24 cellular contexts compared by ENCODE assay signal in genomic region chr7:127859330-127859729, GRCh38.
A peak's percentile ranks its signal among the peaks of the same experiment; 100 is the strongest.
DNase-seq lines count a peak whose midpoint lies in the region; ATAC-seq and TF ChIP-seq lines count a peak whose summit lies in the region.
"Had no signal": no experiment of that assay in that cellular context is flagged by ENCODE, and none has a peak within 500 bp of the region (broad histone marks: within the 10 kb centered on the region; RNA-seq: fewer than 3 reads in every experiment).

No MANE protein-coding gene starts in this region.

- no peaks in the 10 kb centered on the region for H3K79me1 ChIP-seq in trophoblast cell (ENCODE audit: low read length)

- DNase-seq in activated naive CD4-positive, alpha-beta T cell (lab: John Stamatoyannopoulos, UW) = no peak
- DNase-seq in CD4-positive, alpha-beta T cell = no peak
- DNase-seq in myocyte (ENCODE audit: low read depth) = peak; percentile 49
- no peak for DNase-seq in trophoblast cell
- no peak for DNase-seq in sigmoid colon
- DNase-seq: ACHN; C1 segment of cervical spinal cord; Calu3; CD8-positive, alpha-beta memory T cell; DMS153; IMR-90; NCI-H1694; NCI-H2081; NCI-H2171 treated with DMSO at 0.1 percent for 48 hours; NCI-H524 treated with DMSO at 0.1 percent for 48 hours; NCI-H82; Peyer's patch had no signal

- TF ChIP-seq POLR2A in sigmoid colon (IDR thresholded peaks at IDR 0.05) = no peak

- WGBS in trophoblast cell (ENCODE audit: extremely low coverage, insufficient coverage, insufficient read length) = no CpG with 5 or more reads among the region's 1 CpG
- WGBS in sigmoid colon, 2 donors = 0 to 31% methylated on average over 1 of the region's 1 CpG

- no peaks in the 10 kb centered on the region for H3K9me3 Mint-ChIP-seq in activated naive CD4-positive, alpha-beta T cell treated with anti-CD3 and anti-CD28 coated beads, Interleukin-2, amount 50 U/mL, for 24 hours
- no peaks in the 10 kb centered on the region for H3K9me3 Mint-ChIP-seq in CD4-positive, alpha-beta T cell
- H3K9me3 Mint-ChIP-seq in activated T-helper 17 cell treated with anti-CD3 and anti-CD28 coated beads, Interleukin-2, amount 50 U/mL, for 72 hours = no peaks in the 10 kb centered on the region
- H3K9me3 Mint-ChIP-seq: CD8-positive, alpha-beta memory T cell; GM23338 had no signal

- no peak for TF ChIP-seq EP300 in sigmoid colon (IDR thresholded peaks at IDR 0.05)

- no peak overlapping the region for H2BK5ac ChIP-seq in trophoblast cell (ENCODE audit: low read depth, low read length, poor library complexity)

- TF ChIP-seq CTCF in CD4-positive, alpha-beta T cell (IDR thresholded peaks at IDR 0.05) = no peak
- TF ChIP-seq CTCF in sigmoid colon (IDR thresholded peaks at IDR 0.05) = no peak

- H4K12ac ChIP-seq in trophoblast cell (ENCODE audit: low read depth, low read length) = no peak overlapping the region

- H4K91ac ChIP-seq in trophoblast cell (ENCODE audit: low read depth, low read length) = no peak overlapping the region

- H3K36me3 ChIP-seq in trophoblast cell (ENCODE audit: control insufficient read depth in 1 of 2, insufficient read depth in 2 of 2, low read length in 2 of 2) (peaks cover 0 to 7% of the 10 kb centered on the region in 2 experiments), sigmoid colon (no peaks in the 10 kb centered on the region)
- H3K36me3 ChIP-seq: Peyer's patch had no signal

- H3K23ac ChIP-seq in trophoblast cell (ENCODE audit: low read length) = no peak overlapping the region

- H3K18ac ChIP-seq in trophoblast cell (ENCODE audit: low read length) = no peak overlapping the region

- H3K9me3 ChIP-seq in CD4-positive, alpha-beta T cell (ENCODE audit: control insufficient read depth, low read length) = no peaks in the 10 kb centered on the region
- H3K9me3 ChIP-seq in trophoblast cell (ENCODE audit: insufficient read depth, low read depth, low read length) (peaks cover 3% of the 10 kb centered on the region), sigmoid colon (no peaks in the 10 kb centered on the region)
- H3K9me3 ChIP-seq: HAP-1, Peyer's patch, SJSA1 had no signal

- no peak overlapping the region for H3K4me3 Mint-ChIP-seq in activated naive CD4-positive, alpha-beta T cell treated with anti-CD3 and anti-CD28 coated beads, Interleukin-2, amount 50 U/mL, for 24 hours
- H3K4me3 Mint-ChIP-seq in CD4-positive, alpha-beta T cell = peak overlapping the region; percentile 4
- peak overlapping the region; percentile 44 for H3K4me3 Mint-ChIP-seq in activated T-helper 17 cell treated with anti-CD3 and anti-CD28 coated beads, Interleukin-2, amount 50 U/mL, for 72 hours
- H3K4me3 Mint-ChIP-seq: GM23338 had no signal

- H2BK12ac ChIP-seq in trophoblast cell (ENCODE audit: low read length) = no peak overlapping the region

- H3K4me1 Mint-ChIP-seq in activated naive CD4-positive, alpha-beta T cell treated with anti-CD3 and anti-CD28 coated beads, Interleukin-2, amount 50 U/mL, for 24 hours = peaks cover 48% of the 10 kb centered on the region
- peaks cover 47% of the 10 kb centered on the region for H3K4me1 Mint-ChIP-seq in CD4-positive, alpha-beta T cell (ENCODE audit: low read depth)
- H3K4me1 Mint-ChIP-seq in activated T-helper 17 cell treated with anti-CD3 and anti-CD28 coated beads, Interleukin-2, amount 50 U/mL, for 72 hours = peaks cover 40% of the 10 kb centered on the region

- POLR2A ChIA-PET in CD4-positive, alpha-beta T cell (lab: Charles Lee) = no interaction called here

- intact Hi-C loops in CD4-positive, alpha-beta T cell (cut with DNase I, micrococcal nuclease) = loop anchor here in 1 of 2 experiments (5.0 kb wide), 1 partner anchor 272 kb away; the partner anchor contains the start of genes ARF5 and GCC1
- intact Hi-C loops in sigmoid colon (cut with DNase I) = no loop called here

- no peak for ATAC-seq in CD4-positive, alpha-beta T cell (ENCODE audit: poor library complexity)
- no peak for ATAC-seq in activated T-helper 17 cell treated with anti-CD3 and anti-CD28 coated beads, Interleukin-2, amount 50 U/mL, for 72 hours (replicated peaks)
- ATAC-seq in HG03097 (IDR thresholded peaks at IDR 0.05; ENCODE audit: low FRiP score, unreplicated experiment) = no peak
- ATAC-seq: GM23338 had no signal

- H3K27me3 ChIP-seq in CD4-positive, alpha-beta T cell (ENCODE audit: control insufficient read depth, insufficient read depth, low read length) = no peaks in the 10 kb centered on the region
- H3K27me3 ChIP-seq in trophoblast cell (ENCODE audit: insufficient read depth, low read length) (no peaks in the 10 kb centered on the region), sigmoid colon (no peaks in the 10 kb centered on the region)
- H3K27me3 ChIP-seq: Peyer's patch, SJSA1 had no signal

- H3K27ac ChIP-seq in CD4-positive, alpha-beta T cell (ENCODE audit: low read depth, low read length) = no peak overlapping the region
- no peak overlapping the region for H3K27ac ChIP-seq in trophoblast cell (ENCODE audit: low read depth, low read length)
- peak overlapping the region in 2 of 4 donors; percentile 49 to 57 for H3K27ac ChIP-seq in sigmoid colon
- H3K27ac ChIP-seq: 22Rv1, Peyer's patch, SJSA1 had no signal

- H3K79me2 ChIP-seq in trophoblast cell (ENCODE audit: control insufficient read depth, insufficient read depth, low read length, poor library complexity) = no peaks in the 10 kb centered on the region

- H2AFZ ChIP-seq in trophoblast cell (ENCODE audit: insufficient read depth, low read length, poor library complexity) = no peak overlapping the region
- H2AFZ ChIP-seq: GM23338 had no signal

- H3K4me1 ChIP-seq in trophoblast cell (ENCODE audit: control insufficient read depth in 1 of 2, insufficient read depth in 2 of 2, low read length in 2 of 2) (no peaks in the 10 kb centered on the region), sigmoid colon (peaks cover 0 to 23% (median 14%) of the 10 kb centered on the region in 4 donors)
- H3K4me1 ChIP-seq: Peyer's patch had no signal

- H3K27ac Mint-ChIP-seq in activated naive CD4-positive, alpha-beta T cell treated with anti-CD3 and anti-CD28 coated beads, Interleukin-2, amount 50 U/mL, for 24 hours = peak overlapping the region; percentile 17
- no peak overlapping the region for H3K27ac Mint-ChIP-seq in CD4-positive, alpha-beta T cell
- H3K27ac Mint-ChIP-seq in activated T-helper 17 cell treated with anti-CD3 and anti-CD28 coated beads, Interleukin-2, amount 50 U/mL, for 72 hours = peak overlapping the region; percentile 12
- H3K27ac Mint-ChIP-seq: GM23338 had no signal

- H3K27me3 Mint-ChIP-seq in activated naive CD4-positive, alpha-beta T cell treated with anti-CD3 and anti-CD28 coated beads, Interleukin-2, amount 50 U/mL, for 24 hours = peaks cover 1% of the 10 kb centered on the region
- peaks cover 40% of the 10 kb centered on the region for H3K27me3 Mint-ChIP-seq in CD4-positive, alpha-beta T cell
- no peaks in the 10 kb centered on the region for H3K27me3 Mint-ChIP-seq in activated T-helper 17 cell treated with anti-CD3 and anti-CD28 coated beads, Interleukin-2, amount 50 U/mL, for 72 hours

- H2BK120ac ChIP-seq in trophoblast cell (ENCODE audit: insufficient read depth, low read length, poor library complexity) = no peak overlapping the region

- H3K4me2 ChIP-seq in trophoblast cell (ENCODE audit: low read length) = no peak overlapping the region
- H3K4me2 ChIP-seq: GM23338 had no signal

- H3K36me3 Mint-ChIP-seq in activated naive CD4-positive, alpha-beta T cell treated with anti-CD3 and anti-CD28 coated beads, Interleukin-2, amount 50 U/mL, for 24 hours = peaks cover 13% of the 10 kb centered on the region
- H3K36me3 Mint-ChIP-seq in CD4-positive, alpha-beta T cell (ENCODE audit: low read depth) = peaks cover 6% of the 10 kb centered on the region
- H3K36me3 Mint-ChIP-seq in activated T-helper 17 cell treated with anti-CD3 and anti-CD28 coated beads, Interleukin-2, amount 50 U/mL, for 72 hours (ENCODE audit: low read depth) = peaks cover 40% of the 10 kb centered on the region

- H3K4ac ChIP-seq in trophoblast cell (ENCODE audit: low read depth, low read length) = no peak overlapping the region

- no peak overlapping the region for H3K9ac ChIP-seq in trophoblast cell (ENCODE audit: low read length)

- no peak overlapping the region for H3K14ac ChIP-seq in trophoblast cell (ENCODE audit: low read length)

- H3K4me3 ChIP-seq in trophoblast cell (ENCODE audit: low read depth, low read length) (no peak overlapping the region), sigmoid colon (no peak overlapping the region)
- H3K4me3 ChIP-seq: GM23338, HAP-1, Peyer's patch, SJSA1 had no signal

- no peak overlapping the region for H4K8ac ChIP-seq in trophoblast cell (ENCODE audit: low read depth, low read length)

- CTCF ChIA-PET in CD4-positive, alpha-beta T cell (lab: Charles Lee) = no interaction called here

- H2AK5ac ChIP-seq in trophoblast cell (ENCODE audit: low read length) = no peak overlapping the region
